ENCODE assay signal across 15 cellular contexts in genomic region chr1:110033421-110033820, GRCh38. TPM values are rescaled to one million over a fixed set of nuclear protein-coding genes. Genes with fewer than 3 reads are reported as not detected.
DNase-seq lines count a peak whose midpoint lies in the region; ATAC-seq, FAIRE-seq and TF ChIP-seq lines count a peak whose summit lies in the region.
"Had no signal": no experiment of that assay in that cellular context is flagged by ENCODE, and none has a peak within 500 bp of the region (broad histone marks: within the 10 kb centered on the region; RNA-seq: fewer than 3 reads in every experiment).

No MANE protein-coding gene starts in this region.

- CTCF ChIA-PET in activated CD4-positive, alpha-beta T cell treated with anti-CD3 and anti-CD28 coated beads, Interleukin-2, amount 10 ng/mL, durations not matched to agents 7 days and 5 days (lab: Charles Lee): interaction anchor here (1.9 kb wide), 1 partner anchor 49 kb away, joined by 10 read pairs; the partner anchor contains the start of gene AHCYL1
- CTCF ChIA-PET in GM12878 (lab: Yijun Ruan, JAX): interaction anchor here (2.0 to 5.3 kb wide), 3 partner anchors 20 to 72 kb away, joined by 4 to 33 read pairs (median 15); partner anchors contain the start of gene AHCYL1

- no peaks in the 10 kb centered on the region for H3K27me3 ChIP-seq in OCI-LY3 (ENCODE audit: low read depth, low read length)
- no peaks in the 10 kb centered on the region for H3K27me3 ChIP-seq in GM12878 (replicated peaks in 1 of 2; ENCODE audit: control insufficient read depth in 2 of 2, insufficient read depth in 2 of 2, low read length in 1 of 2)
- no peaks in the 10 kb centered on the region for H3K27me3 ChIP-seq in neutrophil
- H3K27me3 ChIP-seq: heart left ventricle had no signal

- ATAC-seq in GM12878 (no peak), left colon (no peak)

- H3K9me3 Mint-ChIP-seq in activated CD4-positive, alpha-beta T cell treated with anti-CD3 and anti-CD28 coated beads, Interleukin-2, amount 10 ng/mL, durations not matched to agents 7 days and 5 days: no peaks in the 10 kb centered on the region

- peaks cover 16% of the 10 kb centered on the region for H3K36me3 Mint-ChIP-seq in activated CD4-positive, alpha-beta T cell treated with anti-CD3 and anti-CD28 coated beads, Interleukin-2, amount 10 ng/mL, durations not matched to agents 7 days and 5 days (ENCODE audit: low read depth)

- no peak for TF ChIP-seq POLR2A in GM12878 (IDR thresholded peaks at IDR 0.05; ENCODE audit: low read depth, low read length)

- peak overlapping the region; percentile 68 for H3K27ac ChIP-seq in OCI-LY3 (ENCODE audit: low read length)
- H3K27ac ChIP-seq in GM12878 (ENCODE audit: control insufficient read depth, insufficient read depth): no peak overlapping the region
- H3K27ac ChIP-seq in neutrophil: peak overlapping the region; percentile 95

- H3K9ac ChIP-seq in OCI-LY3 (ENCODE audit: low read length) (no peak overlapping the region), GM12878 (ENCODE audit: control insufficient read depth, insufficient read depth, low read length) (no peak overlapping the region)

- H2AFZ ChIP-seq in OCI-LY3 (ENCODE audit: low read depth, low read length) (peak overlapping the region; percentile 81), GM12878 (ENCODE audit: control insufficient read depth, low read depth, low read length) (peak overlapping the region; percentile 96)

- H3K36me3 ChIP-seq in OCI-LY3 (replicated peaks; ENCODE audit: low read depth, low read length) (peaks cover 4% of the 10 kb centered on the region), GM12878 (ENCODE audit: control insufficient read depth in 2 of 2, insufficient read depth in 2 of 2, low read length in 1 of 2) (peaks cover 3% of the 10 kb centered on the region in 2 experiments; a peak in 3 of 4 replicates), neutrophil (peaks cover 5% of the 10 kb centered on the region)

- WGBS in GM12878 (ENCODE audit: insufficient coverage, insufficient replicate concordance, low lambda C conversion rate, missing lambda C conversion rate): 77% methylated on average over 5 of the region's 5 CpGs

- peaks cover 19% of the 10 kb centered on the region for H3K79me2 ChIP-seq in OCI-LY3 (ENCODE audit: low read length)
- peaks cover 20% of the 10 kb centered on the region for H3K79me2 ChIP-seq in GM12878 (ENCODE audit: control insufficient read depth, insufficient read depth, low read length)

- POLR2A ChIA-PET in activated CD4-positive, alpha-beta T cell treated with anti-CD3 and anti-CD28 coated beads, Interleukin-2, amount 10 ng/mL, durations not matched to agents 7 days and 5 days (lab: Charles Lee): no interaction called here
- POLR2A ChIA-PET in GM12878 (lab: Charles Lee): no interaction called here

- H3K4me1 ChIP-seq in OCI-LY3 (ENCODE audit: low read length) (peaks cover 30% of the 10 kb centered on the region), GM12878 (ENCODE audit: control insufficient read depth, insufficient read depth, low read length) (peaks cover 19% of the 10 kb centered on the region), neutrophil (ENCODE audit: control insufficient read depth in 1 of 2, insufficient read depth in 1 of 2, low read depth in 1 of 2, low read length in 1 of 2) (peaks cover 21 to 30% of the 10 kb centered on the region in 2 experiments)

- in situ Hi-C loops in GM12878 (cut with MboI): no loop called here

- no peak for TF ChIP-seq CTCF in OCI-LY3 (IDR thresholded peaks at IDR 0.05; ENCODE audit: low read depth, low read length)
- no peak for TF ChIP-seq CTCF in GM12878 (IDR thresholded peaks at IDR 0.05 in 2 of 3, conservative IDR thresholded peaks at IDR 0.05 in 1 of 3; ENCODE audit: control insufficient read depth in 2 of 3, extremely low read depth in 1 of 3, insufficient read depth in 1 of 3, low read depth in 3 of 3, low read length in 3 of 3)
- TF ChIP-seq CTCF in neutrophil (IDR thresholded peaks at IDR 0.05): no peak

- H3K27me3 Mint-ChIP-seq in activated CD4-positive, alpha-beta T cell treated with anti-CD3 and anti-CD28 coated beads, Interleukin-2, amount 10 ng/mL, durations not matched to agents 7 days and 5 days: no peaks in the 10 kb centered on the region

- H3K4me3 ChIP-seq in OCI-LY3 (ENCODE audit: low read length) (peak overlapping the region; percentile 95), GM12878 (no peak overlapping the region), neutrophil (ENCODE audit: low read depth in 1 of 2, low read length in 1 of 2) (no peak overlapping the region)

- RAD21 ChIA-PET in GM12878 (lab: Charles Lee; ENCODE audit: unreplicated experiment): no interaction called here

- peak overlapping the region; percentile 96 for H3K4me2 ChIP-seq in OCI-LY3 (ENCODE audit: low read length)
- no peak overlapping the region for H3K4me2 ChIP-seq in GM12878 (ENCODE audit: control insufficient read depth, insufficient read depth)

- intact Hi-C loops in GM12878 (cut with micrococcal nuclease; ENCODE audit: unreplicated experiment): no loop called here
- intact Hi-C loops in left colon (cut with DNase I, micrococcal nuclease): no loop called here

- no peak for TF ChIP-seq EP300 in GM12878 (IDR thresholded peaks at IDR 0.05; ENCODE audit: borderline replicate concordance in 1 of 2, control insufficient read depth in 1 of 2, low read depth in 2 of 2, low read length in 2 of 2)

- H3K4me3 Mint-ChIP-seq in activated CD4-positive, alpha-beta T cell treated with anti-CD3 and anti-CD28 coated beads, Interleukin-2, amount 10 ng/mL, durations not matched to agents 7 days and 5 days: no peak overlapping the region

- no TSS peak for BruUV-seq in GM12878 (replicated peaks; lab: Mats Ljungman, UMichigan)

- TF ChIP-seq RAD21 in GM12878 (IDR thresholded peaks at IDR 0.05; ENCODE audit: insufficient read depth, low read depth, low read length): no peak

- H4K20me1 ChIP-seq in OCI-LY3 (ENCODE audit: insufficient read depth, low read length) (no peaks in the 10 kb centered on the region), GM12878 (ENCODE audit: control insufficient read depth, insufficient read depth) (no peaks in the 10 kb centered on the region; the same call in 1 of the 2 replicates)

- no peak for DNase-seq in activated CD4-positive, alpha-beta T cell treated with anti-CD3 and anti-CD28 coated beads, Interleukin-2, amount 10 ng/mL, durations not matched to agents 7 days and 5 days
- DNase-seq in activated CD4-positive, alpha-beta T cell treated with anti-CD3 and anti-CD28 coated beads, Interleukin-2, amount 50 U/mL, for 4 hours: no peak
- DNase-seq in GM12878 (ENCODE audit: low read depth, low spot score): no peak
- DNase-seq in NCI-H146 (lab: John Stamatoyannopoulos, UW): no peak
- DNase-seq in dedifferentiated amniotic fluid mesenchymal stem cell (ENCODE audit: extremely low spot score): no peak
- no peak for DNase-seq in left colon
- DNase-seq: heart left ventricle had no signal

- FAIRE-seq in GM12878 (lab: Jason Lieb, UNC): no peak
- FAIRE-seq: GM18507, RCC 7860 had no signal

- SMC1A ChIA-PET in GM12878 (lab: Charles Lee; ENCODE audit: uncharacterized antibody, unreplicated experiment): interaction anchor here (2.5 kb wide), 1 partner anchor 49 kb away, joined by 12 read pairs; the partner anchor contains the start of gene AHCYL1

- no peaks in the 10 kb centered on the region for H3K9me3 ChIP-seq in OCI-LY3 (ENCODE audit: insufficient read depth, low read length)
- H3K9me3 ChIP-seq in GM12878 (replicated peaks; ENCODE audit: control insufficient read depth, insufficient read depth, low read length): no peaks in the 10 kb centered on the region
- no peaks in the 10 kb centered on the region for H3K9me3 ChIP-seq in neutrophil
- H3K9me3 ChIP-seq: heart left ventricle, thoracic aorta had no signal

- peak overlapping the region; percentile 93 for H3K27ac Mint-ChIP-seq in activated CD4-positive, alpha-beta T cell treated with anti-CD3 and anti-CD28 coated beads, Interleukin-2, amount 10 ng/mL, durations not matched to agents 7 days and 5 days

- H3K4me1 Mint-ChIP-seq in activated CD4-positive, alpha-beta T cell treated with anti-CD3 and anti-CD28 coated beads, Interleukin-2, amount 10 ng/mL, durations not matched to agents 7 days and 5 days: peaks cover 66% of the 10 kb centered on the region

RNA-seq across cellular contexts. Expression of gene STRIP1, which starts 1.0 kb away (rescaled TPM):
- total RNA-seq in activated CD4-positive, alpha-beta T cell treated with anti-CD3 and anti-CD28 coated beads, Interleukin-2, amount 10 ng/mL, durations not matched to agents 7 days and 5 days: 10 to 100 TPM; 33.4 to 35.9 TPM
- total RNA-seq in GM12878 (2013; cell fraction: nucleolus; rRNA removed): 105 and 117 TPM in 2 replicates
- total RNA-seq in GM12878 (2014; rRNA removed): 24.5 and 25.2 TPM in 2 replicates
- 16.4 and 17.4 TPM in 2 replicates for total RNA-seq in GM12878 (2014; rRNA removed; fragmentation: Illumina TruSeq; extraction: Trizol)
- 22.5 and 25.5 TPM in 2 replicates for total RNA-seq in GM12878 (2021)
- polyA plus RNA-seq in GM12878 (2011; ENCODE audit: low read depth): 14.6 TPM
- 18.9 and 22.8 TPM in 2 replicates for polyA plus RNA-seq in GM12878 (2011; rRNA removed)
- 17.8 and 25.1 TPM in 2 replicates for polyA plus RNA-seq in GM12878 (2011; cell fraction: cytosol; rRNA removed)
- polyA plus RNA-seq in GM12878 (2011; cell fraction: nucleus; rRNA removed): 98.6 and 109 TPM in 2 replicates
- polyA plus RNA-seq in GM12878 (2012): 15.6 and 16.4 TPM in 2 replicates
- 14.3 and 19.4 TPM in 2 replicates for polyA plus RNA-seq in GM12878 (2014; fragmentation: Illumina TruSeq; extraction: Trizol)
- polyA plus RNA-seq in GM12878 (2014; fragmentation: Nextera tagmentation; extraction: Ambion mirVana): 1 to 10 TPM; 6.3 to 7.9 TPM
- 23.7 and 26.6 TPM in 2 replicates for polyA plus RNA-seq in GM12878 (2014; rRNA removed)
- 10 to 100 TPM; 16.5 to 16.7 TPM for polyA plus RNA-seq in GM12878 (2016; fragmentation: Nextera tagmentation; extraction: Ambion mirVana)
- polyA minus RNA-seq in GM12878 (2011; rRNA and poly(A)+ RNA removed): 35.5 and 42.3 TPM in 2 replicates
- polyA minus RNA-seq in GM12878 (2011; cell fraction: cytosol; rRNA and poly(A)+ RNA removed): 9.8 and 15.5 TPM in 2 replicates
- polyA minus RNA-seq in GM12878 (2011; cell fraction: nucleus; rRNA and poly(A)+ RNA removed): 42.9 and 72.4 TPM in 2 replicates
- 10 to 100 TPM; 34.0 to 38.2 TPM for total RNA-seq in left colon

RNA-seq across cellular contexts. Expression of gene ALX3, which starts 37.1 kb away (rescaled TPM):
- total RNA-seq in activated CD4-positive, alpha-beta T cell treated with anti-CD3 and anti-CD28 coated beads, Interleukin-2, amount 10 ng/mL, durations not matched to agents 7 days and 5 days: not detected
- not detected in 2 replicates for total RNA-seq in GM12878 (2013; cell fraction: nucleolus; rRNA removed)
- total RNA-seq in GM12878 (2014; rRNA removed): not detected in 2 replicates
- total RNA-seq in GM12878 (2014; rRNA removed; fragmentation: Illumina TruSeq; extraction: Trizol): not detected in 2 replicates
- total RNA-seq in GM12878 (2021): not detected in 2 replicates
- polyA plus RNA-seq in GM12878 (2011; ENCODE audit: low read depth): not detected
- polyA plus RNA-seq in GM12878 (2011; rRNA removed): not detected in 2 replicates
- not detected in 2 replicates for polyA plus RNA-seq in GM12878 (2011; cell fraction: cytosol; rRNA removed)
- polyA plus RNA-seq in GM12878 (2011; cell fraction: nucleus; rRNA removed): not detected in 2 replicates
- not detected in 2 replicates for polyA plus RNA-seq in GM12878 (2012)
- not detected in 2 replicates for polyA plus RNA-seq in GM12878 (2014; fragmentation: Illumina TruSeq; extraction: Trizol)
- polyA plus RNA-seq in GM12878 (2014; fragmentation: Nextera tagmentation; extraction: Ambion mirVana): not detected
- polyA plus RNA-seq in GM12878 (2014; rRNA removed): not detected in 2 replicates
- polyA plus RNA-seq in GM12878 (2016; fragmentation: Nextera tagmentation; extraction: Ambion mirVana): not detected
- polyA minus RNA-seq in GM12878 (2011; rRNA and poly(A)+ RNA removed): not detected in 2 replicates
- polyA minus RNA-seq in GM12878 (2011; cell fraction: cytosol; rRNA and poly(A)+ RNA removed): not detected in 2 replicates
- not detected in 2 replicates for polyA minus RNA-seq in GM12878 (2011; cell fraction: nucleus; rRNA and poly(A)+ RNA removed)
- not detected for total RNA-seq in left colon
- total RNA-seq: heart left ventricle, lung, renal cortical epithelial cell, thoracic aorta had no signal
- polyA plus RNA-seq: AG04450, heart left ventricle had no signal

RNA-seq across cellular contexts. Expression of gene AHCYL1, which starts 48.9 kb away (rescaled TPM):
- 10 to 100 TPM; 50.4 to 50.9 TPM for total RNA-seq in activated CD4-positive, alpha-beta T cell treated with anti-CD3 and anti-CD28 coated beads, Interleukin-2, amount 10 ng/mL, durations not matched to agents 7 days and 5 days
- total RNA-seq in GM12878 (2013; cell fraction: nucleolus; rRNA removed): 19.4 and 26.5 TPM in 2 replicates
- total RNA-seq in GM12878 (2014; rRNA removed): 28.0 and 31.7 TPM in 2 replicates
- total RNA-seq in GM12878 (2014; rRNA removed; fragmentation: Illumina TruSeq; extraction: Trizol): 30.0 and 30.9 TPM in 2 replicates
- 59.9 and 64.8 TPM in 2 replicates for total RNA-seq in GM12878 (2021)
- polyA plus RNA-seq in GM12878 (2011; ENCODE audit: low read depth): 28.1 TPM
- polyA plus RNA-seq in GM12878 (2011; rRNA removed): 73.5 and 73.6 TPM in 2 replicates
- polyA plus RNA-seq in GM12878 (2011; cell fraction: cytosol; rRNA removed): 45.5 and 59.4 TPM in 2 replicates
- 58.0 and 62.1 TPM in 2 replicates for polyA plus RNA-seq in GM12878 (2011; cell fraction: nucleus; rRNA removed)
- polyA plus RNA-seq in GM12878 (2012): 34.9 and 46.3 TPM in 2 replicates
- polyA plus RNA-seq in GM12878 (2014; fragmentation: Illumina TruSeq; extraction: Trizol): 60.7 and 67.6 TPM in 2 replicates
- 10 to 100 TPM; 24.7 to 26.1 TPM for polyA plus RNA-seq in GM12878 (2014; fragmentation: Nextera tagmentation; extraction: Ambion mirVana)
- polyA plus RNA-seq in GM12878 (2014; rRNA removed): 39.2 and 43.9 TPM in 2 replicates
- 10 to 100 TPM; 49.7 to 54.2 TPM for polyA plus RNA-seq in GM12878 (2016; fragmentation: Nextera tagmentation; extraction: Ambion mirVana)
- 49.6 and 59.3 TPM in 2 replicates for polyA minus RNA-seq in GM12878 (2011; rRNA and poly(A)+ RNA removed)
- 17.9 and 21.8 TPM in 2 replicates for polyA minus RNA-seq in GM12878 (2011; cell fraction: cytosol; rRNA and poly(A)+ RNA removed)
- 13.7 and 24.5 TPM in 2 replicates for polyA minus RNA-seq in GM12878 (2011; cell fraction: nucleus; rRNA and poly(A)+ RNA removed)
- 10 to 100 TPM; 90.7 to 95.1 TPM for total RNA-seq in left colon
